Comparison of ENCODE assay signal across 26 cellular contexts in genomic region chr10:11302181-11302580, GRCh38.
A peak's percentile ranks its signal among the peaks of the same experiment; 100 is the strongest.
DNase-seq lines count a peak whose midpoint lies in the region; ATAC-seq and TF ChIP-seq lines count a peak whose summit lies in the region.
"Had no signal": no experiment of that assay in that cellular context is flagged by ENCODE, and none has a peak within 500 bp of the region (broad histone marks: within the 10 kb centered on the region; RNA-seq: fewer than 3 reads in every experiment).

No MANE protein-coding gene starts in this region.

- no peak overlapping the region for H3K18ac ChIP-seq in neuronal stem cell (ENCODE audit: low read length)

- no peak for ATAC-seq in T-helper 17 cell
- ATAC-seq: A549, GM23338 had no signal

- H3K4me3 Mint-ChIP-seq in T-helper 17 cell: peak overlapping the region; percentile 5
- H3K4me3 Mint-ChIP-seq in glutamatergic neuron (ENCODE audit: unreplicated experiment): peak overlapping the region; percentile 66
- H3K4me3 Mint-ChIP-seq: activated CD4-positive, alpha-beta T cell treated with anti-CD3 and anti-CD28 coated beads, Interleukin-2, amount 10 ng/mL, durations not matched to agents 7 days and 5 days; dendritic cell treated with granulocyte-macrophage colony-stimulating factor and Interleukin-4, amounts not matched to agents 40 ng/mL and 50 ng/mL, for 4 days; GM23338; HFFc6; stimulated activated naive CD8-positive, alpha-beta T cell treated with anti-CD3 and anti-CD28 coated beads, Interleukin-15, amount 100 ng/mL, for 72 hours had no signal

- H3K4me1 ChIP-seq in neuronal stem cell (ENCODE audit: control insufficient read depth in 2 of 2, insufficient read depth in 1 of 2, low read depth in 1 of 2, low read length in 2 of 2) (peaks cover 2 to 11% of the 10 kb centered on the region in 2 donors), left ventricle myocardium inferior (no peaks in the 10 kb centered on the region)
- H3K4me1 ChIP-seq: A549, esophagus muscularis mucosa had no signal

- no peak overlapping the region for H3K23ac ChIP-seq in neuronal stem cell (ENCODE audit: low read depth, low read length, poor library complexity)

- peaks cover 3% of the 10 kb centered on the region for H3K79me1 ChIP-seq in neuronal stem cell (ENCODE audit: low read depth, low read length)

- H2BK15ac ChIP-seq in neuronal stem cell (ENCODE audit: low read length): no peak overlapping the region

- H3K27me3 ChIP-seq in neuronal stem cell (ENCODE audit: control insufficient read depth in 3 of 3, insufficient read depth in 3 of 3, low read depth in 1 of 3, low read length in 3 of 3) (no peaks in the 10 kb centered on the region), left ventricle myocardium inferior (ENCODE audit: low read depth) (no peaks in the 10 kb centered on the region)
- H3K27me3 ChIP-seq: esophagus muscularis mucosa had no signal

- H3K9me3 Mint-ChIP-seq in glutamatergic neuron (ENCODE audit: unreplicated experiment): peaks cover 6% of the 10 kb centered on the region
- H3K9me3 Mint-ChIP-seq: GM23338 had no signal

- H3K4me1 Mint-ChIP-seq in T-helper 17 cell (peaks cover 10% of the 10 kb centered on the region), glutamatergic neuron (ENCODE audit: low read depth, unreplicated experiment) (peaks cover 39% of the 10 kb centered on the region)

- no peak overlapping the region for H2AFZ ChIP-seq in neuronal stem cell (ENCODE audit: low read length)
- H2AFZ ChIP-seq: GM23338 had no signal

- intact Hi-C loops in left ventricle myocardium inferior (cut with micrococcal nuclease): no loop called here

- H3K4me2 ChIP-seq in neuronal stem cell (ENCODE audit: insufficient read depth, low read length, poor library complexity, severe bottlenecking): no peak overlapping the region
- H3K4me2 ChIP-seq: A549, GM23338 had no signal

- WGBS in neuronal stem cell (ENCODE audit: extremely low coverage in 2 of 2, insufficient read length in 2 of 2, insufficient replicate concordance in 1 of 2), 2 donors: no CpG with 5 or more reads among the region's 14 CpGs

- DNase-seq in activated CD8-positive, alpha-beta memory T cell treated with anti-CD3 and anti-CD28 coated beads, Interleukin-2, amount 50 U/mL, for 48 hours: peak; percentile 39
- DNase-seq in activated CD8-positive, alpha-beta memory T cell treated with anti-CD3 and anti-CD28 coated beads for 24 hours: no peak
- DNase-seq in T-helper 17 cell (no peak), glutamatergic neuron (peak; percentile 41), neuronal stem cell (ENCODE audit: low spot score) (no peak), left ventricle myocardium inferior (no peak), COR-L47 (lab: John Stamatoyannopoulos, UW) (no peak)
- no peak for DNase-seq in activated CD4-positive, CD25-positive, alpha-beta regulatory T cell (lab: John Stamatoyannopoulos, UW)
- DNase-seq: activated CD4-positive, alpha-beta T cell treated with anti-CD3 and anti-CD28 coated beads, Interleukin-2, amount 10 ng/mL, durations not matched to agents 7 days and 5 days; CD4-positive, CD25-positive, alpha-beta regulatory T cell; EL; HFFc6; islet precursor cell; left ventricle myocardium superior; NCI-H2107; NCI-H446; NCI-H748 treated with DMSO at 0.1 percent for 48 hours; SHP77 treated with DMSO at 0.1 percent for 48 hours; stimulated activated naive CD8-positive, alpha-beta T cell treated with anti-CD3 and anti-CD28 coated beads, Interleukin-15, amount 100 ng/mL, for 72 hours; T-helper 9 cell had no signal

- H3K36me3 Mint-ChIP-seq in T-helper 17 cell (ENCODE audit: low read depth): peaks cover 24% of the 10 kb centered on the region
- peaks cover 4% of the 10 kb centered on the region for H3K36me3 Mint-ChIP-seq in glutamatergic neuron (ENCODE audit: unreplicated experiment)

- no peak overlapping the region for H3K14ac ChIP-seq in neuronal stem cell (ENCODE audit: low read length)

- H4K8ac ChIP-seq in neuronal stem cell (ENCODE audit: low read depth, low read length): no peak overlapping the region

- no peak overlapping the region for H3K9ac ChIP-seq in neuronal stem cell (ENCODE audit: low read depth, low read length, poor library complexity)

- TF ChIP-seq CTCF in glutamatergic neuron (IDR thresholded peaks at IDR 0.05; ENCODE audit: partially characterized antibody, unreplicated experiment) (no peak), left ventricle myocardium inferior (IDR thresholded peaks at IDR 0.05; ENCODE audit: borderline replicate concordance) (no peak)

- H3K27me3 Mint-ChIP-seq in T-helper 17 cell (no peaks in the 10 kb centered on the region), glutamatergic neuron (ENCODE audit: unreplicated experiment) (peaks cover 2% of the 10 kb centered on the region)
- H3K27me3 Mint-ChIP-seq: activated CD4-positive, alpha-beta T cell treated with anti-CD3 and anti-CD28 coated beads, Interleukin-2, amount 10 ng/mL, durations not matched to agents 7 days and 5 days; dendritic cell treated with granulocyte-macrophage colony-stimulating factor and Interleukin-4, amounts not matched to agents 40 ng/mL and 50 ng/mL, for 4 days; stimulated activated naive CD8-positive, alpha-beta T cell treated with anti-CD3 and anti-CD28 coated beads, Interleukin-15, amount 100 ng/mL, for 72 hours had no signal

- H3K4me3 ChIP-seq in neuronal stem cell (ENCODE audit: low read length in 2 of 2) (no peak overlapping the region), left ventricle myocardium inferior (no peak overlapping the region)
- H3K4me3 ChIP-seq: A549, esophagus muscularis mucosa, GM23338, thoracic aorta had no signal

- peaks cover 6% of the 10 kb centered on the region for H3K9me3 ChIP-seq in T-helper 17 cell (ENCODE audit: control insufficient read depth, low read length, poor library complexity, severe bottlenecking)
- peaks cover 2 to 15% of the 10 kb centered on the region in 2 donors for H3K9me3 ChIP-seq in neuronal stem cell (replicated peaks in 1 of 2; ENCODE audit: control insufficient read depth in 2 of 2, insufficient read depth in 1 of 2, low read depth in 1 of 2, low read length in 2 of 2)
- peaks cover 3% of the 10 kb centered on the region for H3K9me3 ChIP-seq in left ventricle myocardium inferior (replicated peaks)
- H3K9me3 ChIP-seq: A549, thoracic aorta had no signal

- H3K36me3 ChIP-seq in neuronal stem cell (replicated peaks in 1 of 2; ENCODE audit: control insufficient read depth in 2 of 2, insufficient read depth in 2 of 2, low read length in 2 of 2) (peaks cover 0 to 16% of the 10 kb centered on the region in 2 donors), left ventricle myocardium inferior (peaks cover 76% of the 10 kb centered on the region)

- no peak overlapping the region for H3K4ac ChIP-seq in neuronal stem cell (ENCODE audit: low read length)

- no peak overlapping the region for H4K91ac ChIP-seq in neuronal stem cell (ENCODE audit: low read depth, low read length, poor library complexity)

- H2BK5ac ChIP-seq in neuronal stem cell (ENCODE audit: low read length): peak overlapping the region; percentile 67

- H3K27ac Mint-ChIP-seq in T-helper 17 cell (peak overlapping the region; percentile 71), glutamatergic neuron (ENCODE audit: unreplicated experiment) (peak overlapping the region; percentile 89)
- H3K27ac Mint-ChIP-seq: activated CD4-positive, alpha-beta T cell treated with anti-CD3 and anti-CD28 coated beads, Interleukin-2, amount 10 ng/mL, durations not matched to agents 7 days and 5 days; CD4-positive, CD25-positive, alpha-beta regulatory T cell; dendritic cell treated with granulocyte-macrophage colony-stimulating factor and Interleukin-4, amounts not matched to agents 40 ng/mL and 50 ng/mL, for 4 days; GM23338; HFFc6 had no signal

- H2AK5ac ChIP-seq in neuronal stem cell (ENCODE audit: low read depth, low read length): no peak overlapping the region

- H2BK120ac ChIP-seq in neuronal stem cell (ENCODE audit: low read depth, low read length): no peak overlapping the region

- no peak overlapping the region for H2BK12ac ChIP-seq in neuronal stem cell (ENCODE audit: low read length)

- H3K27ac ChIP-seq in neuronal stem cell (replicated peaks; ENCODE audit: low read length) (no peak overlapping the region), left ventricle myocardium inferior (replicated peaks) (no peak overlapping the region)
- H3K27ac ChIP-seq: A549, esophagus muscularis mucosa, thoracic aorta, VCaP had no signal

Comparison
In these comparisons a context has a peak if more than half of its experiments do, and no peak if none do; other contexts are left out.
1. DNase-seq: peak in activated CD8-positive, alpha-beta memory T cell treated with anti-CD3 and anti-CD28 coated beads, Interleukin-2, amount 50 U/mL, for 48 hours (single experiment) and glutamatergic neuron (single experiment); none in activated CD8-positive, alpha-beta memory T cell treated with anti-CD3 and anti-CD28 coated beads for 24 hours (single experiment), T-helper 17 cell (0 of 3), neuronal stem cell (single experiment), left ventricle myocardium inferior (single experiment), COR-L47 (single experiment) and activated CD4-positive, CD25-positive, alpha-beta regulatory T cell (0 of 4).